In the genomic region with DNA sequence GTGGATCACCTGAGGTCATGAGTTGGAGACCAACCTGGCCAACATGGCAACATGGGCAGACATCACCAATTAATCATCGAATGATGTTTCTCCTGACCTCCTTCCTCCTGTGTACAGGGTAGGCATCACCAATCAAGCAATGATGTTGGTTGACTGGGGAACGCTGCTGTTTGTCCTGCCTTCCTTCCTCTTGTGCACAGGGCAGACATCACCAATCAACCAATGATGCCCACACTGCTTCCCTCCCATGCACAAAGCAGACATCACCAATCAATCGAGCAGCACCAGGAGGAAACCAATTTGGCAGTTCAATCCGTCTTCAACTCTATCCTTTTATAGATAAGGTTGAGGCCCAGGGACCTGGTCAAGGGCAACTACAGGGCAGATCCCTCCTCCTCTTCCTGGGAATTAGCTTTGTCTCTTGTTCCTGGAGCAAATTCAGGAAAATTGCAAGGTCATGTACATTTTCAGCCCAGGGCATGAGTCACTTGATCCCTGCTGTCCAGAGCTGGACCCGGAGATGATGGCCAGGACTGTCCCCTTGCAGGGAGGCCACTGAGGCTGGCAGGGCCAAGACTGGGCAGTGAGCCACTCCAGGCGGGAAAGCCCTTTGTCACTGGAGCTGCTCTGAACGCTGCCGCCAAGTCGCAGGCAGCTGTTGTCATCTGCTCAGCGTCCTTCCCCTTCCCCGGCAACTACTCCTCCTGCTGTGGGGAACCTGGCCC, we compare ENCODE assay signal across 1 cellular context.
A peak's percentile ranks its signal among the peaks of the same experiment; 100 is the strongest.
TF ChIP-seq lines count a peak whose summit lies in the region.

No MANE protein-coding gene starts in this region.

TF ChIP-seq in HepG2, 621 proteins besides CTCF, POLR2A, EP300 and RAD21 (continued from another document and continues in another):
- TF ChIP-seq HINFP (CRISPR knock-in tag; IDR thresholded peaks at IDR 0.05; ENCODE audit: low read depth) (no peak), ZNF280B (CRISPR knock-in tag; IDR thresholded peaks at IDR 0.05; ENCODE audit: borderline replicate concordance) (0 out of 2 replicates have a peak, but pooled peaks have one; percentile 39), ZNF121 (CRISPR knock-in tag; IDR thresholded peaks at IDR 0.05) (no peak), NFYB (CRISPR knock-in tag; IDR thresholded peaks at IDR 0.05) (0 out of 2 replicates have a peak, but pooled peaks have one; percentile 19), GABPA (IDR thresholded peaks at IDR 0.05; ENCODE audit: low read depth, low read length) (no peak), GABPA (CRISPR knock-in tag; IDR thresholded peaks at IDR 0.05; ENCODE audit: low read depth) (peak; percentile 27), ZNF331 (CRISPR knock-in tag; IDR thresholded peaks at IDR 0.05) (peak; percentile 64), AHDC1 (CRISPR knock-in tag; IDR thresholded peaks at IDR 0.05; ENCODE audit: borderline replicate concordance) (0 out of 2 replicates have a peak, but pooled peaks have one; percentile 20), MTA3 (CRISPR knock-in tag; IDR thresholded peaks at IDR 0.05) (no peak), KDM5B (CRISPR knock-in tag; IDR thresholded peaks at IDR 0.05; ENCODE audit: borderline replicate concordance) (peak; percentile 45; the same call in 1 of the 2 replicates), ZFP1 (CRISPR knock-in tag; IDR thresholded peaks at IDR 0.05) (no peak), TRIM24 (CRISPR knock-in tag; IDR thresholded peaks at IDR 0.05) (no peak), SAP130 (CRISPR knock-in tag; IDR thresholded peaks at IDR 0.05; ENCODE audit: low read depth) (peak; percentile 69), ARHGAP35 (CRISPR knock-in tag; IDR thresholded peaks at IDR 0.05; ENCODE audit: borderline replicate concordance) (no peak), ZNF580 (CRISPR knock-in tag; IDR thresholded peaks at IDR 0.05; ENCODE audit: borderline replicate concordance, low read depth) (no peak), ZBTB33 (CRISPR knock-in tag; IDR thresholded peaks at IDR 0.05) (peak; percentile 46), ZNF260 (CRISPR knock-in tag; IDR thresholded peaks at IDR 0.05; ENCODE audit: borderline replicate concordance, low read depth) (no peak), CHD4 (IDR thresholded peaks at IDR 0.05; ENCODE audit: borderline replicate concordance, low read length) (no peak), THAP11 (CRISPR knock-in tag; IDR thresholded peaks at IDR 0.05) (peak; percentile 55), SP4 (CRISPR knock-in tag; IDR thresholded peaks at IDR 0.05) (no peak), SRF (IDR thresholded peaks at IDR 0.05; ENCODE audit: low read depth, low read length) (peak; percentile 90), ZC3H4 (CRISPR knock-in tag; IDR thresholded peaks at IDR 0.05; ENCODE audit: borderline replicate concordance) (no peak), SALL2 (CRISPR knock-in tag; IDR thresholded peaks at IDR 0.05) (0 out of 2 replicates have a peak, but pooled peaks have one; percentile 31), LRRFIP1 (CRISPR knock-in tag; conservative IDR thresholded peaks at IDR 0.05) (no peak), PRDM10 (CRISPR knock-in tag; IDR thresholded peaks at IDR 0.05; ENCODE audit: low read depth) (no peak), ZNF614 (CRISPR knock-in tag; IDR thresholded peaks at IDR 0.05; ENCODE audit: borderline replicate concordance) (peak; percentile 48; the same call in 1 of the 2 replicates), MTERF4 (CRISPR knock-in tag; IDR thresholded peaks at IDR 0.05) (no peak), HDAC1 (CRISPR knock-in tag; IDR thresholded peaks at IDR 0.05) (0 out of 2 replicates have a peak, but pooled peaks have one; percentile 45), RFXANK (CRISPR knock-in tag; IDR thresholded peaks at IDR 0.05) (no peak), ZMYM2 (CRISPR knock-in tag; IDR thresholded peaks at IDR 0.05) (0 out of 2 replicates have a peak, but pooled peaks have one; percentile 29)
- TF ChIP-seq, protein P1, sequence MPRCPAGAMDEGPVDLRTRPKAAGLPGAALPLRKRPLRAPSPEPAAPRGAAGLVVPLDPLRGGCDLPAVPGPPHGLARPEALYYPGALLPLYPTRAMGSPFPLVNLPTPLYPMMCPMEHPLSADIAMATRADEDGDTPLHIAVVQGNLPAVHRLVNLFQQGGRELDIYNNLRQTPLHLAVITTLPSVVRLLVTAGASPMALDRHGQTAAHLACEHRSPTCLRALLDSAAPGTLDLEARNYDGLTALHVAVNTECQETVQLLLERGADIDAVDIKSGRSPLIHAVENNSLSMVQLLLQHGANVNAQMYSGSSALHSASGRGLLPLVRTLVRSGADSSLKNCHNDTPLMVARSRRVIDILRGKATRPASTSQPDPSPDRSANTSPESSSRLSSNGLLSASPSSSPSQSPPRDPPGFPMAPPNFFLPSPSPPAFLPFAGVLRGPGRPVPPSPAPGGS (CRISPR knock-in tag; IDR thresholded peaks at IDR 0.05): 0 out of 2 replicates have a peak, but pooled peaks have one; percentile 23
- TF ChIP-seq, protein P2, sequence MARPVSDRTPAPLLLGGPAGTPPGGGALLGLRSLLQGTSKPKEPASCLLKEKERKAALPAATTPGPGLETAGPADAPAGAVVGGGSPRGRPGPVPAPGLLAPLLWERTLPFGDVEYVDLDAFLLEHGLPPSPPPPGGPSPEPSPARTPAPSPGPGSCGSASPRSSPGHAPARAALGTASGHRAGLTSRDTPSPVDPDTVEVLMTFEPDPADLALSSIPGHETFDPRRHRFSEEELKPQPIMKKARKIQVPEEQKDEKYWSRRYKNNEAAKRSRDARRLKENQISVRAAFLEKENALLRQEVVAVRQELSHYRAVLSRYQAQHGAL (CRISPR knock-in tag; IDR thresholded peaks at IDR 0.05; ENCODE audit: not compliant biosample characterization): no peak
